In genomic region chr11:10642298-10642697, GRCh38 we compare ENCODE assay signal across 1 cellular context.
TF ChIP-seq lines count a peak whose summit lies in the region.

No MANE protein-coding gene starts in this region.

TF ChIP-seq in GM12878, 131 proteins besides CTCF, POLR2A, EP300 and RAD21:
- no peak for TF ChIP-seq RBBP5 (conservative IDR thresholded peaks at IDR 0.05)
- TF ChIP-seq MXI1 (IDR thresholded peaks at IDR 0.05; ENCODE audit: low read depth, low read length) = no peak
- no peak for TF ChIP-seq PML (IDR thresholded peaks at IDR 0.05; ENCODE audit: low read length)
- no peak for TF ChIP-seq SRF (IDR thresholded peaks at IDR 0.05; ENCODE audit: low read depth in 2 of 2, low read length in 2 of 2)
- TF ChIP-seq, protein P1, sequence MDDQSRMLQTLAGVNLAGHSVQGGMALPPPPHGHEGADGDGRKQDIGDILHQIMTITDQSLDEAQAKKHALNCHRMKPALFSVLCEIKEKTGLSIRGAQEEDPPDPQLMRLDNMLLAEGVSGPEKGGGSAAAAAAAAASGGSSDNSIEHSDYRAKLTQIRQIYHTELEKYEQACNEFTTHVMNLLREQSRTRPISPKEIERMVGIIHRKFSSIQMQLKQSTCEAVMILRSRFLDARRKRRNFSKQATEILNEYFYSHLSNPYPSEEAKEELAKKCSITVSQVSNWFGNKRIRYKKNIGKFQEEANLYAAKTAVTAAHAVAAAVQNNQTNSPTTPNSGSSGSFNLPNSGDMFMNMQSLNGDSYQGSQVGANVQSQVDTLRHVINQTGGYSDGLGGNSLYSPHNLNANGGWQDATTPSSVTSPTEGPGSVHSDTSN (IDR thresholded peaks at IDR 0.05; ENCODE audit: insufficient replicate concordance, low read depth, low read length) = no peak
- no peak for TF ChIP-seq ATF7 (IDR thresholded peaks at IDR 0.05; ENCODE audit: low read depth)
- TF ChIP-seq FOS (IDR thresholded peaks at IDR 0.05; ENCODE audit: borderline replicate concordance, extremely low read depth, insufficient read length) = no peak
- TF ChIP-seq KAT2A (conservative IDR thresholded peaks at IDR 0.05; ENCODE audit: control insufficient read depth, low read depth, low read length) = no peak
- TF ChIP-seq TARDBP (IDR thresholded peaks at IDR 0.05; ENCODE audit: borderline replicate concordance) = no peak
- no peak for TF ChIP-seq SUPT20H (IDR thresholded peaks at IDR 0.05; ENCODE audit: borderline replicate concordance, control insufficient read depth, low read depth, low read length)
- TF ChIP-seq USF2 (IDR thresholded peaks at IDR 0.05; ENCODE audit: borderline replicate concordance, low read depth, low read length) = no peak
- no peak for TF ChIP-seq ELK1 (IDR thresholded peaks at IDR 0.05; ENCODE audit: low read depth, low read length)
- TF ChIP-seq ZBED1 (IDR thresholded peaks at IDR 0.05; ENCODE audit: borderline replicate concordance) = no peak
